Comparison of ENCODE assay signal across 10 cellular contexts in the genomic region with DNA sequence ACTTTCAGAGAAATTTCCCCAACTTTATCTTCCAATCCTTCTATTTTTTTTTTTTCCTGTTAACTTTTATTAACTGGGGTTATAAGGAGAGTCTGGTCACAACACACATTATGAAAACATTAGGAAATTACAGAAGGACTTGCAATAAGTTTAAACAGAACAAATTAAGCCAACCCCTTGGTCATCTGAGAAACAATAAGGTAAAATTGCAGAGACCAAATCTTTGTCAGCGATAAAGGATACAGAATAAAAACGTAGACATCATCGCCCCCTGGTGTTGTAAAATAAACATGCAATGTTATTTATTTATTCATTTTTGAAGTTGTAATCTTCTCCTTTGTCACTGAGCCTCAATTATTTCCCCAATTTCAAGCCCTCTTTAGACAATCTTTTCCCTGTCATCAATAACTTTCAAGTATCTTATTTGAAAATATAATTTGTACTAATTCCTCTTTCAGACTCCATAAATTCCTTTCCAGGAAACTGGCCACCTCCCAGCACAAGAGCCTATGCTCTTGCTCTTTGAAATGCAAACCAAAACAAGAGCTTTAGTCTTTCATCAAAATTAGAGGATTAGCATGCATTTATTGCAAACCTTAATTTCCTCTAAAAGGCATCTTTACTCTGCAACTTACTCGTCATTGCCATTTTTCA. TPM values are rescaled to one million over a fixed set of nuclear protein-coding genes. Genes with fewer than 3 reads are reported as not detected.
A peak's percentile ranks its signal among the peaks of the same experiment; 100 is the strongest.
DNase-seq lines count a peak whose midpoint lies in the region; ATAC-seq and TF ChIP-seq lines count a peak whose summit lies in the region.
"Had no signal": no experiment of that assay in that cellular context is flagged by ENCODE, and none has a peak within 500 bp of the region (broad histone marks: within the 10 kb centered on the region; RNA-seq: fewer than 3 reads in every experiment).

No MANE protein-coding gene starts in this region.

- H3K36me3 ChIP-seq in smooth muscle cell (ENCODE audit: low read depth): no peaks in the 10 kb centered on the region

- no peak overlapping the region for H2AFZ ChIP-seq in smooth muscle cell (ENCODE audit: low read depth)

- H3K27ac ChIP-seq in RWPE1: no peak overlapping the region
- no peak overlapping the region for H3K27ac ChIP-seq in smooth muscle cell (ENCODE audit: low read depth)
- H3K27ac ChIP-seq: skin epidermis had no signal

- POLR2A ChIA-PET in RWPE1 (lab: Yijun Ruan, JAX; ENCODE audit: low non-redundant PET): no interaction called here

- H3K27me3 ChIP-seq in smooth muscle cell (ENCODE audit: low read depth): no peaks in the 10 kb centered on the region

- ATAC-seq in sciatic nerve: no peak
- no peak for ATAC-seq in HG03520 (IDR thresholded peaks at IDR 0.05; ENCODE audit: unreplicated experiment)
- no peak for ATAC-seq in HG03432 (IDR thresholded peaks at IDR 0.05; ENCODE audit: unreplicated experiment)

- intact Hi-C loops in sciatic nerve (cut with DNase I): no loop called here

- WGBS in smooth muscle cell (ENCODE audit: low lambda C conversion rate): 20% methylated on average over 4 of the region's 4 CpGs

- TF ChIP-seq CTCF in RWPE1 (conservative IDR thresholded peaks at IDR 0.05; ENCODE audit: low read depth): peak; percentile 72
- peak; percentile 67 for TF ChIP-seq CTCF in smooth muscle cell (IDR thresholded peaks at IDR 0.05; ENCODE audit: borderline replicate concordance, insufficient read depth, poor library complexity, severe bottlenecking)

- H3K4me2 ChIP-seq in smooth muscle cell: no peak overlapping the region

- no peaks in the 10 kb centered on the region for H3K9me3 ChIP-seq in smooth muscle cell (replicated peaks; ENCODE audit: low read depth)

- DNase-seq in GM04504 (ENCODE audit: low read depth): peak; percentile 5
- DNase-seq in KG1 (lab: John Stamatoyannopoulos, UW): peak; percentile 57
- peak; percentile 13 for DNase-seq in RWPE1 (ENCODE audit: low spot score)
- peak; percentile 67 for DNase-seq in fibroblast of peridontal ligament (ENCODE audit: extremely low read depth)
- DNase-seq in smooth muscle cell (lab: John Stamatoyannopoulos, UW; ENCODE audit: unreplicated experiment): no peak
- DNase-seq in sciatic nerve (ENCODE audit: low spot score): no peak

- no peaks in the 10 kb centered on the region for H3K79me2 ChIP-seq in smooth muscle cell (ENCODE audit: low read depth)

- H3K9ac ChIP-seq in smooth muscle cell (ENCODE audit: low read depth): no peak overlapping the region

- CTCF ChIA-PET in RWPE1 (lab: Yijun Ruan, JAX): interaction anchor here (0.5 to 1.3 kb wide), 8 partner anchors 8 to 1161 kb away, joined by 3 to 9 read pairs (median 3); no protein-coding TSS in a partner anchor

- no peaks in the 10 kb centered on the region for H3F3A ChIP-seq in smooth muscle cell (ENCODE audit: low read depth)

- no peaks in the 10 kb centered on the region for H4K20me1 ChIP-seq in smooth muscle cell (ENCODE audit: low read depth)

- H3K4me1 ChIP-seq in smooth muscle cell (ENCODE audit: low read depth): no peaks in the 10 kb centered on the region

- H3K4me3 ChIP-seq in smooth muscle cell: no peak overlapping the region
- H3K4me3 ChIP-seq: skin epidermis had no signal

RNA-seq across cellular contexts. Expression of gene G6PC2, which starts 19.5 kb away (rescaled TPM):
- total RNA-seq in smooth muscle cell: not detected in 2 replicates
- polyA plus RNA-seq in smooth muscle cell: not detected in 2 replicates
- total RNA-seq in sciatic nerve: not detected
- total RNA-seq: T-helper 1 cell treated with Interleukin-12 subunit alpha and Interleukin-12 subunit beta and Interleukin-4 antibody, amounts not matched to agents 30 ng/mL and 1 ng/mL, for 36 hours had no signal

RNA-seq across cellular contexts. Expression of gene SPC25, which starts 30.4 kb away (rescaled TPM):
- total RNA-seq in smooth muscle cell (3.1 and 3.5 TPM in 2 replicates), sciatic nerve (0.36 TPM)
- 4.2 and 7.7 TPM in 2 replicates for polyA plus RNA-seq in smooth muscle cell

Comparison
In these comparisons a context has a peak if more than half of its experiments do, and no peak if none do; other contexts are left out.
1. DNase-seq: peak in GM04504 (single experiment), KG1 (single experiment), RWPE1 (single experiment) and fibroblast of peridontal ligament (single experiment); none in smooth muscle cell (single experiment) and sciatic nerve (single experiment).